ENCODE assay signal across 1 cellular context in the genomic region with DNA sequence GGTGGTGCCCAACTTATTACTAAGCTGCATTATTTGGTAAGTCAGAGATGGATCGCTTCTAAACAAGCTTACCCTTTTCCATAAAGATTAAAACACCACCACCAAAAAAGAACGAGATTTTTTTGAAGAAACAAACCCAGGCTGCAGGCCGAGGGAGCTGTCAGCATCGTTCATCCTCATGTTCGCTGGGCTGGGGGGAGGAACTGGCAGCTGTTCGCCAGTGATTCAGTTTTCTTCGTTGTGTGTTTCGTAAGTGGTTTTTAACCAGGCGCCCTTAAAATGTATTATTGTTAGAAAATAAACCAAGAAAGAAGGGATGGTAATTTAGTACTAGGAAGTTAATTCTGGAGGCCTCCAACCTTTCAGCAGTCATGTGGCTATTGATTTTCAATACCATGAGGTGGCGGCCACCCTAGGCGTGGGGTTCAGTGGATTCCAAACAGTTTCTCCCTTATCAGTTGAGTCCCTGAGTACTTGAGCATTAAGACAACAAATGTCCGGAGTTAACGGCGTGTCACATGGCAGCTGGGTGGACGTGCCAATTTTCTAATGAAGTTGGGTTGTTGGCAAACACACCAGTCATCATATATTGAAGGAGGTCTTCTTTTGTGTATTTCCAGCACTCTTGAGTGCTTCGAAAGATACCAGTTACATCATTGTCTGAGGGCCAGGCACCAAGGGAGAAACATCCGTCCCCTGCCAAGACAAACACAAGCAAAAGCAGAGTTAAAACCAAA.
A peak's percentile ranks its signal among the peaks of the same experiment; 100 is the strongest.
TF ChIP-seq lines count a peak whose summit lies in the region.

No MANE protein-coding gene starts in this region.

TF ChIP-seq in HEK293, 187 proteins besides CTCF, POLR2A, EP300 and RAD21 (continued from another document):
- TF ChIP-seq, protein P1, sequence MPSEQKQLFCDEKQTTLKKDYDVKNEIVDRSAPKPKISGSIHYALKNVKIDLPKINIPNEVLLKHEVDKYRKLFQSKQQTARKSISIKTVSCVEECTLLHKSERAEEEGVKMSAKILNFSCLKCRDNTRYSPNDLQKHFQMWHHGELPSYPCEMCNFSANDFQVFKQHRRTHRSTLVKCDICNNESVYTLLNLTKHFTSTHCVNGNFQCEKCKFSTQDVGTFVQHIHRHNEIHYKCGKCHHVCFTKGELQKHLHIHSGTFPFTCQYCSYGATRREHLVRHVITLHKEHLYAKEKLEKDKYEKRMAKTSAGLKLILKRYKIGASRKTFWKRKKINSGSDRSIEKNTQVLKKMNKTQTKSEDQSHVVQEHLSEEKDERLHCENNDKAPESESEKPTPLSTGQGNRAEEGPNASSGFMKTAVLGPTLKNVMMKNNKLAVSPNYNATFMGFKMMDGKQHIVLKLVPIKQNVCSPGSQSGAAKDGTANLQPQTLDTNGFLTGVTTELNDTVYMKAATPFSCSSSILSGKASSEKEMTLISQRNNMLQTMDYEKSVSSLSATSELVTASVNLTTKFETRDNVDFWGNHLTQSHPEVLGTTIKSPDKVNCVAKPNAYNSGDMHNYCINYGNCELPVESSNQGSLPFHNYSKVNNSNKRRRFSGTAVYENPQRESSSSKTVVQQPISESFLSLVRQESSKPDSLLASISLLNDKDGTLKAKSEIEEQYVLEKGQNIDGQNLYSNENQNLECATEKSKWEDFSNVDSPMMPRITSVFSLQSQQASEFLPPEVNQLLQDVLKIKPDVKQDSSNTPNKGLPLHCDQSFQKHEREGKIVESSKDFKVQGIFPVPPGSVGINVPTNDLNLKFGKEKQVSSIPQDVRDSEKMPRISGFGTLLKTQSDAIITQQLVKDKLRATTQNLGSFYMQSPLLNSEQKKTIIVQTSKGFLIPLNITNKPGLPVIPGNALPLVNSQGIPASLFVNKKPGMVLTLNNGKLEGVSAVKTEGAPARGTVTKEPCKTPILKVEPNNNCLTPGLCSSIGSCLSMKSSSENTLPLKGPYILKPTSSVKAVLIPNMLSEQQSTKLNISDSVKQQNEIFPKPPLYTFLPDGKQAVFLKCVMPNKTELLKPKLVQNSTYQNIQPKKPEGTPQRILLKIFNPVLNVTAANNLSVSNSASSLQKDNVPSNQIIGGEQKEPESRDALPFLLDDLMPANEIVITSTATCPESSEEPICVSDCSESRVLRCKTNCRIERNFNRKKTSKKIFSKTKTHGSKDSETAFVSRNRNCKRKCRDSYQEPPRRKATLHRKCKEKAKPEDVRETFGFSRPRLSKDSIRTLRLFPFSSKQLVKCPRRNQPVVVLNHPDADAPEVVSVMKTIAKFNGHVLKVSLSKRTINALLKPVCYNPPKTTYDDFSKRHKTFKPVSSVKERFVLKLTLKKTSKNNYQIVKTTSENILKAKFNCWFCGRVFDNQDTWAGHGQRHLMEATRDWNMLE (tag by site-specific recombination; conservative IDR thresholded peaks at IDR 0.05; ENCODE audit: low read depth) = peak; percentile 43; the same call in 1 of the 2 replicates
- TF ChIP-seq ZNF169 (tag by site-specific recombination; IDR thresholded peaks at IDR 0.05) = no peak
- TF ChIP-seq ZIC2 (tag by site-specific recombination; IDR thresholded peaks at IDR 0.05) = no peak
- no peak for TF ChIP-seq ZNF792 (tag by site-specific recombination; IDR thresholded peaks at IDR 0.05)
- TF ChIP-seq, protein P2, sequence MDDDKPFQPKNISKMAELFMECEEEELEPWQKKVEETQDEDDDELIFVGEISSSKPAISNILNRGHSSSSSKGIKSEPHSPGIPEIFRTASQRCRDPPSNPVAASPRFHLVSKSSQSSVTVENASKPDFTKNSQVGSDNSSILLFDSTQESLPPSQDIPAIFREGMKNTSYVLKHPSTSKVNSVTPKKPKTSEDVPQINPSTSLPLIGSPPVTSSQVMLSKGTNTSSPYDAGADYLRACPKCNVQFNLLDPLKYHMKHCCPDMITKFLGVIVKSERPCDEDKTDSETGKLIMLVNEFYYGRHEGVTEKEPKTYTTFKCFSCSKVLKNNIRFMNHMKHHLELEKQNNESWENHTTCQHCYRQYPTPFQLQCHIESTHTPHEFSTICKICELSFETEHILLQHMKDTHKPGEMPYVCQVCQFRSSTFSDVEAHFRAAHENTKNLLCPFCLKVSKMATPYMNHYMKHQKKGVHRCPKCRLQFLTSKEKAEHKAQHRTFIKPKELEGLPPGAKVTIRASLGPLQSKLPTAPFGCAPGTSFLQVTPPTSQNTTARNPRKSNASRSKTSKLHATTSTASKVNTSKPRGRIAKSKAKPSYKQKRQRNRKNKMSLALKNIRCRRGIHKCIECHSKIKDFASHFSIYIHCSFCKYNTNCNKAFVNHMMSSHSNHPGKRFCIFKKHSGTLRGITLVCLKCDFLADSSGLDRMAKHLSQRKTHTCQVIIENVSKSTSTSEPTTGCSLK (tag by site-specific recombination; IDR thresholded peaks at IDR 0.05) = no peak
- no peak for TF ChIP-seq ZNF600 (tag by site-specific recombination; IDR thresholded peaks at IDR 0.05)
- TF ChIP-seq SP3 (tag by site-specific recombination; IDR thresholded peaks at IDR 0.05) = no peak
- TF ChIP-seq ZNF133 (tag by site-specific recombination; IDR thresholded peaks at IDR 0.05) = no peak
